21 cellular contexts compared by ENCODE assay signal in genomic region chr6:154428892-154429291, GRCh38.
"Had no signal": no experiment of that assay in that cellular context is flagged by ENCODE, and none has a peak within 500 bp of the region (broad histone marks: within the 10 kb centered on the region; RNA-seq: fewer than 3 reads in every experiment).

No MANE protein-coding gene starts in this region.

- H3K4me2 ChIP-seq: smooth muscle cell had no signal

- H3K9me3 Mint-ChIP-seq: effector memory CD8-positive, alpha-beta T cell; stimulated activated naive CD8-positive, alpha-beta T cell treated with anti-CD3 and anti-CD28 coated beads, Interleukin-15, amount 100 ng/mL, for 72 hours; T-helper 2 cell treated with Interferon-gamma antibody and Interleukin-4, amounts not matched to agents 5 μg/mL and 100 μg/mL, for 36 hours had no signal

- H3K4me1 ChIP-seq: suprapubic skin had no signal

- DNase-seq: activated CD4-positive, alpha-beta memory T cell treated with anti-CD3 and anti-CD28 coated beads for 36 hours; activated CD4-positive, alpha-beta T cell treated with anti-CD3 and anti-CD28 coated beads for 36 hours; activated T-cell treated with anti-CD3 and anti-CD28 coated beads for 4 hours; effector memory CD8-positive, alpha-beta T cell; head of caudate nucleus; kidney; left ventricle myocardium superior; mucosa of descending colon; naive B cell; pancreas; stimulated activated CD4-positive, alpha-beta T cell treated with anti-CD3 and anti-CD28 coated beads, Interleukin-4, amount 100 ng/mL, for 1 hour; stimulated activated naive CD8-positive, alpha-beta T cell treated with anti-CD3 and anti-CD28 coated beads, Interleukin-15, amount 100 ng/mL, for 72 hours had no signal

- H3K4me3 ChIP-seq: mucosa of descending colon, pancreas, smooth muscle cell, suprapubic skin had no signal

- H3K4me3 Mint-ChIP-seq: activated CD4-positive, alpha-beta memory T cell treated with anti-CD3 and anti-CD28 coated beads for 36 hours; activated CD4-positive, alpha-beta T cell treated with anti-CD3 and anti-CD28 coated beads for 36 hours; activated naive CD8-positive, alpha-beta T cell; activated T-helper 1 cell treated with anti-CD3 and anti-CD28 coated beads, Interleukin-12 subunit alpha, Interleukin-12 subunit beta, Interleukin-2, Interleukin-4 antibody, amounts not matched to agents 30 ng/mL and 10 ng/mL and 1 ng/mL, durations not matched to agents 14 hours and 24 hours and 36 hours; effector memory CD8-positive, alpha-beta T cell; memory B cell; stimulated activated naive CD8-positive, alpha-beta T cell treated with anti-CD3 and anti-CD28 coated beads, Interleukin-15, amount 100 ng/mL, for 72 hours; T-helper 2 cell treated with Interferon-gamma antibody and Interleukin-4, amounts not matched to agents 5 μg/mL and 100 μg/mL, for 36 hours; type B pancreatic cell; WTC11 had no signal

- ATAC-seq: activated CD4-positive, alpha-beta T cell treated with anti-CD3 and anti-CD28 coated beads for 36 hours; effector memory CD8-positive, alpha-beta T cell; left ventricle myocardium superior; mucosa of descending colon; pancreas; sciatic nerve; stimulated activated naive CD8-positive, alpha-beta T cell treated with anti-CD3 and anti-CD28 coated beads, Interleukin-15, amount 100 ng/mL, for 72 hours; WTC11 had no signal

- H3K27me3 ChIP-seq: pancreas, suprapubic skin had no signal

- H3K9me3 ChIP-seq: mucosa of descending colon, pancreas, suprapubic skin had no signal

- H3K27ac ChIP-seq: pancreas, suprapubic skin had no signal

- H3K27me3 Mint-ChIP-seq: activated CD4-positive, alpha-beta memory T cell treated with anti-CD3 and anti-CD28 coated beads for 36 hours; activated naive CD8-positive, alpha-beta T cell; memory B cell; naive B cell; stimulated activated naive CD8-positive, alpha-beta T cell treated with anti-CD3 and anti-CD28 coated beads, Interleukin-15, amount 100 ng/mL, for 72 hours; type B pancreatic cell had no signal

- H3K27ac Mint-ChIP-seq: activated CD4-positive, alpha-beta memory T cell treated with anti-CD3 and anti-CD28 coated beads for 36 hours; activated CD4-positive, alpha-beta T cell treated with anti-CD3 and anti-CD28 coated beads for 36 hours; activated naive CD8-positive, alpha-beta T cell; activated T-helper 1 cell treated with anti-CD3 and anti-CD28 coated beads, Interleukin-12 subunit alpha, Interleukin-12 subunit beta, Interleukin-2, Interleukin-4 antibody, amounts not matched to agents 30 ng/mL and 10 ng/mL and 1 ng/mL, durations not matched to agents 14 hours and 24 hours and 36 hours; effector memory CD8-positive, alpha-beta T cell; memory B cell; naive B cell; stimulated activated naive CD8-positive, alpha-beta T cell treated with anti-CD3 and anti-CD28 coated beads, Interleukin-15, amount 100 ng/mL, for 72 hours; T-helper 2 cell treated with Interferon-gamma antibody and Interleukin-4, amounts not matched to agents 5 μg/mL and 100 μg/mL, for 36 hours; type B pancreatic cell; WTC11 had no signal

- H3K36me3 Mint-ChIP-seq: activated CD4-positive, alpha-beta memory T cell treated with anti-CD3 and anti-CD28 coated beads for 36 hours; activated naive CD8-positive, alpha-beta T cell; memory B cell; naive B cell had no signal

- H3K4me1 Mint-ChIP-seq: activated CD4-positive, alpha-beta T cell treated with anti-CD3 and anti-CD28 coated beads for 36 hours; memory B cell; naive B cell; stimulated activated naive CD8-positive, alpha-beta T cell treated with anti-CD3 and anti-CD28 coated beads, Interleukin-15, amount 100 ng/mL, for 72 hours had no signal
